Comparison of ENCODE assay signal across 33 cellular contexts in genomic region chr2:192292478-192292877, GRCh38.
"Had no signal": no experiment of that assay in that cellular context is flagged by ENCODE, and none has a peak within 500 bp of the region (broad histone marks: within the 10 kb centered on the region; RNA-seq: fewer than 3 reads in every experiment).

No MANE protein-coding gene starts in this region.

- ATAC-seq: activated naive CD4-positive, alpha-beta T cell treated with anti-CD3 and anti-CD28 coated beads, Interleukin-2, amount 50 U/mL, for 72 hours; activated naive CD8-positive, alpha-beta T cell treated with anti-CD3 and anti-CD28 coated beads, Interleukin-2, amount 50 U/mL, for 24 hours; activated T-cell treated with anti-CD3 and anti-CD28 coated beads, Interleukin-2, amount 50 U/mL, for 4 hours; activated T-cell treated with anti-CD3 and anti-CD28 coated beads, Interleukin-2, amount 50 U/mL, for 72 hours; activated T-helper 17 cell treated with anti-CD3 and anti-CD28 coated beads, Interleukin-2, amount 50 U/mL, for 72 hours; body of pancreas had no signal

- H3K27ac ChIP-seq: adrenal gland, ascending aorta, body of pancreas, brain microvascular endothelial cell, breast epithelium, cardiac muscle cell had no signal

- H3K4me3 ChIP-seq: adrenal gland, ascending aorta, body of pancreas, breast epithelium, cardiac muscle cell had no signal

- FAIRE-seq: astrocyte, bronchial epithelial cell had no signal

- DNase-seq: activated effector memory CD4-positive, alpha-beta T cell treated with anti-CD3 and anti-CD28 coated beads, Interleukin-2, amount 50 U/mL, for 16 hours; activated effector memory CD4-positive, alpha-beta T cell treated with Interleukin-2 at 50 U/mL for 16 hours; activated gamma-delta T cell; activated gamma-delta T cell treated with Interleukin-2 at 50 U/mL for 16 hours; activated naive CD4-positive, alpha-beta T cell; activated naive CD4-positive, alpha-beta T cell treated with anti-CD3 and anti-CD28 coated beads for 36 hours; activated naive CD4-positive, alpha-beta T cell treated with anti-CD3 and anti-CD28 coated beads, Interleukin-2, amount 10 ng/mL, durations not matched to agents 7 days and 5 days; activated naive CD4-positive, alpha-beta T cell treated with anti-CD3 and anti-CD28 coated beads, Interleukin-2, amount 50 U/mL, for 16 hours; activated naive CD4-positive, alpha-beta T cell treated with Interleukin-2 at 50 U/mL for 16 hours; activated naive CD8-positive, alpha-beta T cell treated with anti-CD3 and anti-CD28 coated beads for 36 hours; activated naive CD8-positive, alpha-beta T cell treated with anti-CD3 and anti-CD28 coated beads, Interleukin-2, amount 10 ng/mL, durations not matched to agents 7 days and 5 days; activated naive CD8-positive, alpha-beta T cell treated with anti-CD3 and anti-CD28 coated beads, Interleukin-2, amount 50 U/mL, for 24 hours; activated T-cell treated with anti-CD3 and anti-CD28 coated beads, Interleukin-2, amount 50 U/mL, for 24 hours; activated T-cell treated with anti-CD3 and anti-CD28 coated beads, Interleukin-2, amount 50 U/mL, for 4 hours; activated T-cell treated with anti-CD3 and anti-CD28 coated beads, Interleukin-2, amount 50 U/mL, for 48 hours; activated T-cell treated with anti-CD3 and anti-CD28 coated beads, Interleukin-2, amount 50 U/mL, for 72 hours; adrenal gland; amniotic stem cell; amygdala; anterior cingulate cortex; aorta; body of pancreas; brain microvascular endothelial cell; caudate nucleus; central memory CD4-positive, alpha-beta T cell; cerebellar nuclear complex had no signal

- H3K4me1 ChIP-seq: adrenal gland, ascending aorta, body of pancreas, breast epithelium had no signal

- H3K9me3 ChIP-seq: adrenal gland, ascending aorta, body of pancreas, breast epithelium had no signal

- H3K36me3 ChIP-seq: adrenal gland, ascending aorta, brain microvascular endothelial cell, breast epithelium, cardiac muscle cell had no signal
